In genomic region chr4:139540637-139541036, GRCh38 we compare ENCODE assay signal across 25 cellular contexts. TPM values are rescaled to one million over a fixed set of nuclear protein-coding genes. Genes with fewer than 3 reads are reported as not detected.
DNase-seq lines count a peak whose midpoint lies in the region; ATAC-seq and TF ChIP-seq lines count a peak whose summit lies in the region.
"Had no signal": no experiment of that assay in that cellular context is flagged by ENCODE, and none has a peak within 500 bp of the region (broad histone marks: within the 10 kb centered on the region; RNA-seq: fewer than 3 reads in every experiment).

No MANE protein-coding gene starts in this region.

- in situ Hi-C loops in mammary epithelial cell (cut with MboI; ENCODE audit: low sequenced_read_pairs in 2 of 2), result no loop called here

- H3K9ac ChIP-seq in mammary epithelial cell (ENCODE audit: insufficient read depth, low read length) (no peak overlapping the region), skeletal muscle tissue (ENCODE audit: low read depth in 1 of 3, low read length in 3 of 3) (no peak overlapping the region)

- no peak for TF ChIP-seq POLR2A in breast epithelium (IDR thresholded peaks at IDR 0.05)
- TF ChIP-seq POLR2A in esophagus muscularis mucosa (IDR thresholded peaks at IDR 0.05; ENCODE audit: low read depth), result no peak

- H4K20me1 ChIP-seq in mammary epithelial cell (ENCODE audit: insufficient read depth, low read length), result no peaks in the 10 kb centered on the region

- BruUV-seq in mammary epithelial cell (replicated peaks; lab: Mats Ljungman, UMichigan), result no TSS peak

- TF ChIP-seq CTCF in breast epithelium (IDR thresholded peaks at IDR 0.05) (no peak), mammary epithelial cell (conservative IDR thresholded peaks at IDR 0.05 in 1 of 2, IDR thresholded peaks at IDR 0.05 in 1 of 2; ENCODE audit: extremely low read depth in 1 of 2, insufficient read depth in 1 of 2, low read depth in 1 of 2, low read length in 2 of 2) (no peak), esophagus muscularis mucosa (IDR thresholded peaks at IDR 0.05) (no peak)

- no peak overlapping the region for H3K4me2 ChIP-seq in mammary epithelial cell (ENCODE audit: insufficient read depth, low read depth, low read length)

- DNase-seq in breast epithelium (ENCODE audit: low spot score in 2 of 2), result no peak
- DNase-seq in mammary epithelial cell, result no peak
- peak; percentile 64 for DNase-seq in esophagus muscularis mucosa (ENCODE audit: extremely low spot score)
- peak; percentile 79 for DNase-seq in left kidney (ENCODE audit: low read depth, low spot score)
- DNase-seq in SHP77 (lab: John Stamatoyannopoulos, UW), result no peak
- no peak for DNase-seq in NCI-H2081 (lab: John Stamatoyannopoulos, UW)
- DNase-seq: Calu3, DMS79 treated with DMSO at 0.1 percent for 48 hours, GF-D8, H7, Karpas-422, NCI-H1092, NCI-H1417 treated with DMSO at 0.1 percent for 48 hours, NCI-H1694 treated with DMSO at 0.1 percent for 48 hours, NCI-H2081 treated with DMSO at 0.1 percent for 48 hours, NCI-H2171, NCI-H226, NCI-H510A, NCI-H69, Right ventricle myocardium superior, RPMI8226 had no signal

- TF ChIP-seq EP300 in esophagus muscularis mucosa (IDR thresholded peaks at IDR 0.05), result no peak

- H3K27ac ChIP-seq in breast epithelium, result peak overlapping the region; percentile 33 to 43
- H3K27ac ChIP-seq in mammary epithelial cell (ENCODE audit: insufficient read depth, low read depth, low read length), result no peak overlapping the region
- no peak overlapping the region for H3K27ac ChIP-seq in esophagus muscularis mucosa (replicated peaks in 1 of 4)
- peak overlapping the region; percentile 7 for H3K27ac ChIP-seq in skeletal muscle tissue (ENCODE audit: low read depth, low read length)
- H3K27ac ChIP-seq: 22Rv1 had no signal

- H3K27me3 ChIP-seq in breast epithelium (no peaks in the 10 kb centered on the region), mammary epithelial cell (ENCODE audit: insufficient read depth, low read length) (no peaks in the 10 kb centered on the region), esophagus muscularis mucosa (no peaks in the 10 kb centered on the region), skeletal muscle tissue (ENCODE audit: control insufficient read depth in 3 of 3, insufficient read depth in 3 of 3, low read length in 3 of 3) (no peaks in the 10 kb centered on the region)

- no peak for ATAC-seq in GM19455 (IDR thresholded peaks at IDR 0.05; ENCODE audit: unreplicated experiment)
- ATAC-seq: HepG2 had no signal

- no peak overlapping the region for H3K4me3 ChIP-seq in breast epithelium
- H3K4me3 ChIP-seq in mammary epithelial cell (replicated peaks in 1 of 3; ENCODE audit: insufficient read depth in 1 of 3, low read depth in 2 of 3, low read length in 3 of 3), result no peak overlapping the region
- H3K4me3 ChIP-seq in esophagus muscularis mucosa, result no peak overlapping the region
- no peak overlapping the region for H3K4me3 ChIP-seq in skeletal muscle tissue (ENCODE audit: low read length in 3 of 3)

- H3K36me3 ChIP-seq in breast epithelium (no peaks in the 10 kb centered on the region), mammary epithelial cell (ENCODE audit: insufficient read depth, low read length) (peaks cover 3% of the 10 kb centered on the region), esophagus muscularis mucosa (peaks cover 5 to 35% (median 19%) of the 10 kb centered on the region in 4 donors), skeletal muscle tissue (ENCODE audit: control insufficient read depth in 3 of 3, insufficient read depth in 3 of 3, low read length in 3 of 3) (peaks cover 0 to 15% (median 2%) of the 10 kb centered on the region in 3 donors)

- peaks cover 28% of the 10 kb centered on the region for H3K79me2 ChIP-seq in mammary epithelial cell (ENCODE audit: insufficient read depth, low read length)

- intact Hi-C loops in breast epithelium (cut with DNase I; ENCODE audit: low total_unique reads), result no loop called here
- intact Hi-C loops in mammary epithelial cell (cut with micrococcal nuclease), result no loop called here
- intact Hi-C loops in esophagus muscularis mucosa (cut with DNase I), result no loop called here

- CTCF ChIA-PET in mammary epithelial cell (lab: Charles Lee; ENCODE audit: low non-redundant PET), result no interaction called here

- no peaks in the 10 kb centered on the region for H3K4me1 ChIP-seq in breast epithelium
- no peaks in the 10 kb centered on the region for H3K4me1 ChIP-seq in mammary epithelial cell (ENCODE audit: insufficient read depth, low read length)
- H3K4me1 ChIP-seq in esophagus muscularis mucosa, result peaks cover 0 to 11% (median 2%) of the 10 kb centered on the region in 4 donors
- peaks cover 6 to 14% (median 13%) of the 10 kb centered on the region in 3 donors for H3K4me1 ChIP-seq in skeletal muscle tissue (ENCODE audit: control insufficient read depth in 3 of 3, insufficient read depth in 3 of 3, low read length in 3 of 3)

- WGBS in mammary epithelial cell (ENCODE audit: low coverage, missing lambda C conversion rate), result 29% methylated on average over 4 of the region's 4 CpGs
- WGBS in esophagus muscularis mucosa, result 89% methylated on average over 4 of the region's 4 CpGs

- H2AFZ ChIP-seq in mammary epithelial cell (ENCODE audit: low read depth, low read length), result no peak overlapping the region

- no peaks in the 10 kb centered on the region for H3K9me3 ChIP-seq in breast epithelium
- H3K9me3 ChIP-seq in mammary epithelial cell (replicated peaks; ENCODE audit: insufficient read depth, low read length), result no peaks in the 10 kb centered on the region
- H3K9me3 ChIP-seq in esophagus muscularis mucosa, result no peaks in the 10 kb centered on the region
- H3K9me3 ChIP-seq in skeletal muscle tissue (ENCODE audit: control insufficient read depth in 3 of 3, low read length in 3 of 3), result no peaks in the 10 kb centered on the region

- dilution Hi-C loops in mammary epithelial cell (cut with HindIII; ENCODE audit: low sequenced_read_pairs), result no loop called here

RNA-seq across cellular contexts. Expression of gene SETD7, which starts 15.4 kb away (rescaled TPM):
- total RNA-seq in breast epithelium (100 to 1,000 TPM in 1 of 3 donors, 10 to 100 TPM in 2; 54.9 to 100 (median 63.6) TPM), mammary epithelial cell (10 to 100 TPM; 43.6 to 72.2 TPM), esophagus muscularis mucosa (10 to 100 TPM; 54.4 to 96.0 (median 63.9) TPM), skeletal muscle tissue (59.0 TPM)
- 12.1 TPM for polyA plus RNA-seq in mammary epithelial cell
- 70.5 TPM for polyA minus RNA-seq in mammary epithelial cell

Comparison
In these comparisons a context has a peak if more than half of its experiments do, and no peak if none do; other contexts are left out.
1. H3K27ac ChIP-seq: peak in breast epithelium (2 of 2) and skeletal muscle tissue (single experiment); none in mammary epithelial cell (single experiment) and esophagus muscularis mucosa (0 of 4).
2. DNase-seq: peak in esophagus muscularis mucosa (single experiment) and left kidney (single experiment); none in breast epithelium (0 of 2), mammary epithelial cell (single experiment), SHP77 (0 of 2) and NCI-H2081 (0 of 2).